In the genomic region with DNA sequence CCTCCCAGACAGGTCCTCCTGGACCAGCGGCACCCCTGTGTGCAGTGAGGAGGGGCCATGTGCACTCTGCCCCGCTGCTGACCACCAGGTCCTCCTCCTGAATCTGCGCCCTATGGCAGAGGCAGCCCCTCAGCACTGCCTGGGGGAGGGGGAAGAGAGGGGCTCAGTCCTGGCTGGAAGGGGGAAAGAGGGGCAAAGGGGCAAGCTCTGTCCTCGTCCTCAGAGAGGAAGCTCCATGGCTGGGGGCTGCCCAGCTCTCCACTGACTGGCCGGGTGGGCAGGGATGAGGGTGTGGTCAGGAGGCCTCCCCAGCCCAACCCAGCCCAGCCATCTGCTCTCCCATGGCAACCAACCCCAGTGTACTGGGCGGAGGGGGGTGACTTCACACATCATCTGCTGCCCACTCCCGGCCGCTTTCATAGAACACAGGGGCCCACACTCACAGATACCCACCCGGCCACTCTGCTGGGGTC, we compare ENCODE assay signal across 10 cellular contexts. TPM values are rescaled to one million over a fixed set of nuclear protein-coding genes. Genes with fewer than 3 reads are reported as not detected.
A peak's percentile ranks its signal among the peaks of the same experiment; 100 is the strongest.
DNase-seq lines count a peak whose midpoint lies in the region; ATAC-seq and TF ChIP-seq lines count a peak whose summit lies in the region.
"Had no signal": no experiment of that assay in that cellular context is flagged by ENCODE, and none has a peak within 500 bp of the region (broad histone marks: within the 10 kb centered on the region; RNA-seq: fewer than 3 reads in every experiment).

No MANE protein-coding gene starts in this region.

- TF ChIP-seq POLR2A in esophagus muscularis mucosa (IDR thresholded peaks at IDR 0.05; ENCODE audit: low read depth) = no peak

- H3K4me3 ChIP-seq in esophagus muscularis mucosa (peak overlapping the region in 2 of 4 donors; percentile 4 to 32), mucosa of stomach (ENCODE audit: low read length) (no peak overlapping the region)
- H3K4me3 ChIP-seq in naive thymus-derived CD4-positive, alpha-beta T cell (ENCODE audit: low read length) = no peak overlapping the region
- H3K4me3 ChIP-seq: BLaER1 had no signal

- H3K4me1 Mint-ChIP-seq in naive thymus-derived CD4-positive, alpha-beta T cell = peaks cover 0 to 4% (median 3%) of the 10 kb centered on the region in 7 donors
- H3K4me1 Mint-ChIP-seq: central memory CD8-positive, alpha-beta T cell had no signal

- H3K36me3 ChIP-seq in esophagus muscularis mucosa (no peaks in the 10 kb centered on the region), mucosa of stomach (ENCODE audit: control insufficient read depth, insufficient read depth, low read length) (no peaks in the 10 kb centered on the region)
- H3K36me3 ChIP-seq in naive thymus-derived CD4-positive, alpha-beta T cell (ENCODE audit: control insufficient read depth in 2 of 3, insufficient read depth in 3 of 3, low read length in 3 of 3) = no peaks in the 10 kb centered on the region
- H3K36me3 ChIP-seq: BLaER1 had no signal

- intact Hi-C loops in Right ventricle myocardium inferior (cut with DNase I) (no loop called here), cardiac septum (cut with DNase I) (no loop called here), esophagus muscularis mucosa (cut with DNase I) (no loop called here)
- intact Hi-C loops in naive thymus-derived CD4-positive, alpha-beta T cell (cut with micrococcal nuclease) = no loop called here

- WGBS in esophagus muscularis mucosa = 21% methylated on average over 5 of the region's 9 CpGs

- POLR2A ChIA-PET in naive thymus-derived CD4-positive, alpha-beta T cell (lab: Charles Lee) = no interaction called here

- peak overlapping the region; percentile 48 for H3K9ac ChIP-seq in mucosa of stomach (ENCODE audit: low read length)
- H3K9ac ChIP-seq: BLaER1 had no signal

- no peaks in the 10 kb centered on the region for H3K9me3 ChIP-seq in esophagus muscularis mucosa
- H3K9me3 ChIP-seq in mucosa of stomach (ENCODE audit: control insufficient read depth, low read length) = no peaks in the 10 kb centered on the region
- no peaks in the 10 kb centered on the region for H3K9me3 ChIP-seq in naive thymus-derived CD4-positive, alpha-beta T cell (ENCODE audit: control insufficient read depth in 2 of 3, low read length in 3 of 3)
- H3K9me3 ChIP-seq: BLaER1 had no signal

- DNase-seq in Right ventricle myocardium inferior (ENCODE audit: missing footprints) (peak; percentile 69), cardiac septum (ENCODE audit: low spot score) (no peak), esophagus muscularis mucosa (ENCODE audit: extremely low spot score) (no peak), NCI-H2029 treated with DMSO at 0.1 percent for 48 hours (lab: John Stamatoyannopoulos, UW) (no peak), RPMI8226 (no peak)
- no peak for DNase-seq in naive thymus-derived CD4-positive, alpha-beta T cell

- no peaks in the 10 kb centered on the region for H3K27me3 ChIP-seq in esophagus muscularis mucosa
- H3K27me3 ChIP-seq in mucosa of stomach (ENCODE audit: control insufficient read depth, insufficient read depth, low read length) = no peaks in the 10 kb centered on the region
- H3K27me3 ChIP-seq in naive thymus-derived CD4-positive, alpha-beta T cell (ENCODE audit: control insufficient read depth in 2 of 2, insufficient read depth in 2 of 2, low read length in 2 of 2) = no peaks in the 10 kb centered on the region

- no peak overlapping the region for H3K4me3 Mint-ChIP-seq in naive thymus-derived CD4-positive, alpha-beta T cell
- H3K4me3 Mint-ChIP-seq: central memory CD8-positive, alpha-beta T cell had no signal

- no peak for TF ChIP-seq CTCF in esophagus muscularis mucosa (IDR thresholded peaks at IDR 0.05)

- ATAC-seq in Right ventricle myocardium inferior = no peak
- no peak for ATAC-seq in naive thymus-derived CD4-positive, alpha-beta T cell
- no peak for ATAC-seq in GM18861 (IDR thresholded peaks at IDR 0.05; ENCODE audit: unreplicated experiment)

- peaks cover 15 to 47% (median 43%) of the 10 kb centered on the region in 5 donors for H3K27me3 Mint-ChIP-seq in naive thymus-derived CD4-positive, alpha-beta T cell

- no peaks in the 10 kb centered on the region for H3K9me3 Mint-ChIP-seq in naive thymus-derived CD4-positive, alpha-beta T cell
- H3K9me3 Mint-ChIP-seq: central memory CD8-positive, alpha-beta T cell had no signal

- H3K4me1 ChIP-seq in esophagus muscularis mucosa = peaks cover 82 to 96% (median 93%) of the 10 kb centered on the region in 4 donors
- H3K4me1 ChIP-seq in mucosa of stomach (ENCODE audit: control insufficient read depth, insufficient read depth, low read length) = peaks cover 59% of the 10 kb centered on the region
- H3K4me1 ChIP-seq in naive thymus-derived CD4-positive, alpha-beta T cell (ENCODE audit: control insufficient read depth in 2 of 2, insufficient read depth in 2 of 2, low read length in 2 of 2) = no peaks in the 10 kb centered on the region

- H3K27ac ChIP-seq in esophagus muscularis mucosa (replicated peaks in 1 of 4) = peak overlapping the region; percentile 69 to 95 (median 92)
- no peak overlapping the region for H3K27ac ChIP-seq in naive thymus-derived CD4-positive, alpha-beta T cell (ENCODE audit: low read depth, low read length)
- H3K27ac ChIP-seq: BLaER1 had no signal

- no peaks in the 10 kb centered on the region for H3K36me3 Mint-ChIP-seq in naive thymus-derived CD4-positive, alpha-beta T cell

- TF ChIP-seq EP300 in esophagus muscularis mucosa (IDR thresholded peaks at IDR 0.05) = no peak

- CTCF ChIA-PET in naive thymus-derived CD4-positive, alpha-beta T cell (lab: Charles Lee) = interaction anchor here (0.7 kb wide), 1 partner anchor 20 kb away, joined by 3 read pairs; no protein-coding TSS in a partner anchor

- no peak overlapping the region for H3K27ac Mint-ChIP-seq in naive thymus-derived CD4-positive, alpha-beta T cell

RNA-seq across cellular contexts. Expression of gene BCAR1, which starts 5.5 kb away (rescaled TPM):
- total RNA-seq in Right ventricle myocardium inferior (76.7 TPM), cardiac septum (80.3 TPM), esophagus muscularis mucosa (10 to 100 TPM; 31.6 to 67.1 (median 54.8) TPM)
- not detected for total RNA-seq in naive thymus-derived CD4-positive, alpha-beta T cell
- polyA plus RNA-seq in naive thymus-derived CD4-positive, alpha-beta T cell = not detected

RNA-seq across cellular contexts. Expression of gene CTRB1, which starts 38.1 kb away (rescaled TPM):
- total RNA-seq in Right ventricle myocardium inferior (not detected), cardiac septum (not detected), esophagus muscularis mucosa (not detected)
- not detected for total RNA-seq in naive thymus-derived CD4-positive, alpha-beta T cell
- not detected for polyA plus RNA-seq in naive thymus-derived CD4-positive, alpha-beta T cell

RNA-seq across cellular contexts. Expression of gene CTRB2, which starts 49.9 kb away (rescaled TPM):
- total RNA-seq in Right ventricle myocardium inferior (not detected), cardiac septum (not detected), esophagus muscularis mucosa (not detected)
- total RNA-seq in naive thymus-derived CD4-positive, alpha-beta T cell = not detected
- not detected for polyA plus RNA-seq in naive thymus-derived CD4-positive, alpha-beta T cell

Comparison
In these comparisons a context has a peak if more than half of its experiments do, and no peak if none do; other contexts are left out.
1. RNA of gene BCAR1, which starts 5.5 kb away (total RNA-seq): 80.3 TPM in cardiac septum (single experiment), 76.7 TPM in Right ventricle myocardium inferior (single experiment) and 31.6 to 67.1 TPM in esophagus muscularis mucosa; not detected in naive thymus-derived CD4-positive, alpha-beta T cell; every median in the first group is over 10 times any median in the second.